5 cellular contexts compared by ENCODE assay signal in genomic region chr1:146459939-146460338, GRCh38.
A peak's percentile ranks its signal among the peaks of the same experiment; 100 is the strongest.
DNase-seq lines count a peak whose midpoint lies in the region; ATAC-seq, FAIRE-seq and TF ChIP-seq lines count a peak whose summit lies in the region.
"Not testable (repeated sequence)": the region's sequence is repeated elsewhere in the genome, so short reads cannot be mapped to it uniquely, and the experiment has no call there.

No MANE protein-coding gene starts in this region.

- CTCF ChIA-PET in T-cell (lab: Charles Lee); endothelial cell of umbilical vein (lab: Charles Lee): not testable (repeated sequence)

- not testable (repeated sequence) for H3K9ac ChIP-seq in DND-41 (ENCODE audit: low read depth, low read length); endothelial cell of umbilical vein (replicated peaks; ENCODE audit: extremely low read depth, insufficient read depth, low read length)

- dilution Hi-C loops in endothelial cell of umbilical vein (cut with MboI; ENCODE audit: extremely low pct_ligation_motif_present, low sequenced_read_pairs) = not testable (repeated sequence)

- not testable (repeated sequence) for TF ChIP-seq POLR2A in endothelial cell of umbilical vein (IDR thresholded peaks at IDR 0.05; ENCODE audit: low read depth, low read length)

- not testable (repeated sequence) for H3K36me3 ChIP-seq in CD4-positive, CD25-positive, alpha-beta regulatory T cell (ENCODE audit: control insufficient read depth, insufficient read depth, low read length); DND-41 (ENCODE audit: insufficient read depth, low read length); endothelial cell of umbilical vein (ENCODE audit: control insufficient read depth in 2 of 2, extremely low read depth in 1 of 2, insufficient read depth in 2 of 2, low read length in 2 of 2)

- not testable (repeated sequence) for H3K79me2 ChIP-seq in DND-41 (ENCODE audit: insufficient read depth, low read length); endothelial cell of umbilical vein (ENCODE audit: control insufficient read depth, insufficient read depth, low read length)

- H3K4me3 ChIP-seq in CD4-positive, CD25-positive, alpha-beta regulatory T cell (ENCODE audit: low read depth, low read length); DND-41 (ENCODE audit: low read depth in 1 of 2, low read length in 2 of 2); endothelial cell of umbilical vein (replicated peaks in 1 of 3; ENCODE audit: insufficient read depth in 1 of 3, low read depth in 1 of 3, low read length in 3 of 3): not testable (repeated sequence)

- not testable (repeated sequence) for TF ChIP-seq CTCF in DND-41 (IDR thresholded peaks at IDR 0.05; ENCODE audit: borderline replicate concordance, extremely low read depth, low read length, poor library complexity, severe bottlenecking); endothelial cell of umbilical vein (IDR thresholded peaks at IDR 0.05; ENCODE audit: extremely low read depth in 1 of 2, insufficient read depth in 1 of 2, low read depth in 1 of 2, low read length in 2 of 2)

- not testable (repeated sequence) for H3K4me1 Mint-ChIP-seq in CD4-positive, CD25-positive, alpha-beta regulatory T cell
- H3K4me1 Mint-ChIP-seq in T-cell = peaks cover 6 to 13% (median 10%) of the 10 kb centered on the region in 3 donors
- H3K4me1 Mint-ChIP-seq in naive thymus-derived CD8-positive, alpha-beta T cell = peaks cover 0 to 12% (median 9%) of the 10 kb centered on the region in 4 donors

- H3K27ac Mint-ChIP-seq in CD4-positive, CD25-positive, alpha-beta regulatory T cell; T-cell; naive thymus-derived CD8-positive, alpha-beta T cell: not testable (repeated sequence)

- DNase-seq in CD4-positive, CD25-positive, alpha-beta regulatory T cell; DND-41; T-cell; endothelial cell of umbilical vein (ENCODE audit: low read depth, low spot score); naive thymus-derived CD8-positive, alpha-beta T cell: not testable (repeated sequence)

- not testable (repeated sequence) for H4K20me1 ChIP-seq in DND-41 (ENCODE audit: insufficient read depth, low read length); endothelial cell of umbilical vein (replicated peaks; ENCODE audit: control insufficient read depth, extremely low read depth, insufficient read depth, low read length)

- not testable (repeated sequence) for H3K9me3 Mint-ChIP-seq in CD4-positive, CD25-positive, alpha-beta regulatory T cell; T-cell; naive thymus-derived CD8-positive, alpha-beta T cell

- not testable (repeated sequence) for H3K27ac ChIP-seq in CD4-positive, CD25-positive, alpha-beta regulatory T cell (ENCODE audit: insufficient read depth, low read length, poor library complexity, severe bottlenecking); DND-41 (ENCODE audit: low read length); endothelial cell of umbilical vein (ENCODE audit: insufficient read depth, low read depth, low read length)

- intact Hi-C loops in endothelial cell of umbilical vein (cut with micrococcal nuclease) = not testable (repeated sequence)

- H3K27me3 Mint-ChIP-seq in CD4-positive, CD25-positive, alpha-beta regulatory T cell; T-cell; naive thymus-derived CD8-positive, alpha-beta T cell: not testable (repeated sequence)

- BruUV-seq in endothelial cell of umbilical vein (replicated peaks; lab: Mats Ljungman, UMichigan) = not testable (repeated sequence)

- H3K27me3 ChIP-seq in CD4-positive, CD25-positive, alpha-beta regulatory T cell (ENCODE audit: control insufficient read depth, insufficient read depth, low read length); DND-41 (ENCODE audit: insufficient read depth, low read length, poor library complexity); endothelial cell of umbilical vein (ENCODE audit: control insufficient read depth in 2 of 2, insufficient read depth in 2 of 2, low read length in 2 of 2): not testable (repeated sequence)

- not testable (repeated sequence) for H3K4me2 ChIP-seq in DND-41 (ENCODE audit: insufficient read depth, low read length); endothelial cell of umbilical vein (ENCODE audit: insufficient read depth, low read length)

- H2AFZ ChIP-seq in DND-41 (ENCODE audit: low read depth, low read length); endothelial cell of umbilical vein (ENCODE audit: low read depth, low read length): not testable (repeated sequence)

- peak; percentile 31 to 44 for ATAC-seq in CD4-positive, CD25-positive, alpha-beta regulatory T cell (ENCODE audit: low read depth in 2 of 2)
- ATAC-seq in DND-41 (ENCODE audit: insufficient read depth, low read depth) (peak; percentile 76), T-cell (replicated peaks in 1 of 4) (peak; percentile 52 to 79 (median 72))
- ATAC-seq in naive thymus-derived CD8-positive, alpha-beta T cell = peak; percentile 52 to 60

- H3K36me3 Mint-ChIP-seq in CD4-positive, CD25-positive, alpha-beta regulatory T cell; T-cell; naive thymus-derived CD8-positive, alpha-beta T cell: not testable (repeated sequence)

- POLR2A ChIA-PET in T-cell (lab: Charles Lee); endothelial cell of umbilical vein (lab: Charles Lee); naive thymus-derived CD8-positive, alpha-beta T cell (lab: Charles Lee): not testable (repeated sequence)

- not testable (repeated sequence) for H3K9me3 ChIP-seq in CD4-positive, CD25-positive, alpha-beta regulatory T cell (ENCODE audit: control insufficient read depth in 2 of 2, low read length in 2 of 2); DND-41 (ENCODE audit: insufficient read depth, low read length, severe bottlenecking); endothelial cell of umbilical vein (replicated peaks; ENCODE audit: control insufficient read depth, insufficient read depth, low read length)

- FAIRE-seq in endothelial cell of umbilical vein (lab: Jason Lieb, UNC) = peak; percentile 21

- H3K4me1 ChIP-seq in CD4-positive, CD25-positive, alpha-beta regulatory T cell (ENCODE audit: control insufficient read depth, insufficient read depth, low read length, poor library complexity, severe bottlenecking); endothelial cell of umbilical vein (ENCODE audit: control insufficient read depth, extremely low read depth, insufficient read depth, low read length): not testable (repeated sequence)
- peaks cover 10% of the 10 kb centered on the region for H3K4me1 ChIP-seq in DND-41 (ENCODE audit: insufficient read depth, low read length)

- H3K9me1 ChIP-seq in endothelial cell of umbilical vein (replicated peaks; ENCODE audit: control insufficient read depth, extremely low read depth, insufficient read depth, low read length) = not testable (repeated sequence)

- not testable (repeated sequence) for H3K4me3 Mint-ChIP-seq in CD4-positive, CD25-positive, alpha-beta regulatory T cell; T-cell; naive thymus-derived CD8-positive, alpha-beta T cell
